In the genomic region with DNA sequence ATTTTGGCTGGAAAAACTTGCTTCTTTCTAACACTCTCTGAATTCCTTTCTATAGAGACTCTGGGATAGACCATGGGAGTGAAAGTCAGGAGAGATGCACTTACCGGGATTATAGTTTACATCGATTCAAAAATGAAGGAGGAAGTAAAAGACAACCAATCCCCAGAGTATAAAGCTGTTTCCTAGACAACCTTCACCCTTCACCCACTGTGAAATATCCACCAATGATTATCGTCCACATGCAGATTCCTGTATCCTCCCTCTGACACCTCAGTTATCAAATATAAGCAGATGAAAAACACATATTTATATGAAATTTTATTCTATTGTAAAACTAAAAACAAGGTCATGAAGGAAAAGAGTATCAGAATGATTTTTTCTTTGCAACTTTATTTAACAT, we compare ENCODE assay signal across 7 cellular contexts.
"Had no signal": no experiment of that assay in that cellular context is flagged by ENCODE, and none has a peak within 500 bp of the region (broad histone marks: within the 10 kb centered on the region; RNA-seq: fewer than 3 reads in every experiment).

No MANE protein-coding gene starts in this region.

- DNase-seq: GDM1, GF-D8 had no signal

- ATAC-seq: GM12878 had no signal

- H3K4me3 ChIP-seq: GM12878 had no signal

- FAIRE-seq: GM12878, GM12891, GM12892, GM18507, GM19239 had no signal
